ENCODE assay signal across 8 cellular contexts in the genomic region with DNA sequence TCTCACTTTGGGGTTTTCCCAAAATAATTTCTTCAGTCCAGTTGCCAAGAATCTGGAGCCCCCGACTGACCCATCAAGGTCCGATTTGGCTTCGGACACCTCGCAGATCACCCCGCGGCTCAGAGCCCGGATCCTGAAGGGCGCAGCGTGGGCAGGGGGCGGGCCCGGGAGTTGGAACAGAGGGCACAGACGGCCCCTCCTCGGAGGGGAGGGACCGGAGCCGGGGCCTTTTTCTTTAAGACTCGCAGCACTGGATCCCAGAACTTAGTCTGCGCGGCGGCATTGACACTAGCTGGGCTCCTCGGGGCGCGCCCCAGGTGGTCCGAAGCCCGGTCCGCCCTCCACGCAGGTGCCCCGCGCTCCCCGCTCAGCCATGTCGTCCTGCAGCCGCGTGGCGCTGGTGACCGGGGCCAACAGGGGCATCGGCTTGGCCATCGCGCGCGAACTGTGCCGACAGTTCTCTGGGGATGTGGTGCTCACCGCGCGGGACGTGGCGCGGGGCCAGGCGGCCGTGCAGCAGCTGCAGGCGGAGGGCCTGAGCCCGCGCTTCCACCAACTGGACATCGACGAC. TPM values are rescaled to one million over a fixed set of nuclear protein-coding genes. Genes with fewer than 3 reads are reported as not detected.
DNase-seq lines count a peak whose midpoint lies in the region; ATAC-seq, FAIRE-seq and TF ChIP-seq lines count a peak whose summit lies in the region.

A gene (plus strand): TSS at position 260 of the 571 bp plus-strand sequence. CDS start 114 bp downstream, at position 374.

- H3K36me3 Mint-ChIP-seq in activated naive CD4-positive, alpha-beta T cell treated with anti-CD3 and anti-CD28 coated beads, Interleukin-2, amount 50 U/mL, for 72 hours = peaks cover 0 to 9% of the 10 kb centered on the region in 2 donors

- no peak for FAIRE-seq in RCC 7860 (lab: Jason Lieb, UNC)

- H3K4me1 ChIP-seq in ovary (ENCODE audit: insufficient read depth) = peaks cover 5% of the 10 kb centered on the region

- no peaks in the 10 kb centered on the region for H3K27me3 ChIP-seq in ovary

- peak in 1 of 3 donors; percentile 14 for TF ChIP-seq CTCF in ovary (IDR thresholded peaks at IDR 0.05)

- no peak for TF ChIP-seq POLR2A in ovary (IDR thresholded peaks at IDR 0.05)

- ATAC-seq in GM21529 (IDR thresholded peaks at IDR 0.05; ENCODE audit: unreplicated experiment) (peak; percentile 11), Right ventricle myocardium superior (ENCODE audit: poor library complexity) (peak; percentile 67), HG03135 (IDR thresholded peaks at IDR 0.05; ENCODE audit: unreplicated experiment) (no peak)
- peak; percentile 55 to 70 for ATAC-seq in activated naive CD4-positive, alpha-beta T cell treated with anti-CD3 and anti-CD28 coated beads, Interleukin-2, amount 50 U/mL, for 72 hours

- peak within 1 kb of the TSS; percentile 48 for H3K4me3 ChIP-seq in ovary

- peak; percentile 9 for DNase-seq in RCC 7860 (ENCODE audit: low spot score)
- peak; percentile 69 to 73 for DNase-seq in activated naive CD4-positive, alpha-beta T cell treated with anti-CD3 and anti-CD28 coated beads, Interleukin-2, amount 50 U/mL, for 72 hours (ENCODE audit: low spot score in 2 of 2)
- peak; percentile 82 for DNase-seq in Right ventricle myocardium superior
- peak; percentile 62 to 78 (median 78) for DNase-seq in ovary
- no peak for DNase-seq in putamen (ENCODE audit: low spot score)
- no peak for DNase-seq in NAMALWA (ENCODE audit: low spot score)

- no peaks in the 10 kb centered on the region for H3K36me3 ChIP-seq in ovary

- no peaks in the 10 kb centered on the region for H3K9me3 ChIP-seq in ovary

- H3K27ac Mint-ChIP-seq in activated naive CD4-positive, alpha-beta T cell treated with anti-CD3 and anti-CD28 coated beads, Interleukin-2, amount 50 U/mL, for 72 hours = peak within 1 kb of the TSS; percentile 71 to 94

- no peaks in the 10 kb centered on the region for H3K9me3 Mint-ChIP-seq in activated naive CD4-positive, alpha-beta T cell treated with anti-CD3 and anti-CD28 coated beads, Interleukin-2, amount 50 U/mL, for 72 hours

- WGBS in ovary, 3 donors = 0 to 1% (median 1%) methylated on average over 33 to 53 of the region's 53 CpGs

- intact Hi-C loops in Right ventricle myocardium superior (cut with DNase I) (loop anchor here (5.0 kb wide), 1 partner anchor 72 kb away; no protein-coding TSS in a partner anchor), ovary (cut with DNase I) (loop anchor here in 2 of 4 donors (5.0 kb wide), 1 partner anchor 197 kb away; no protein-coding TSS in a partner anchor)

- TF ChIP-seq EP300 in ovary (IDR thresholded peaks at IDR 0.05) = no peak

- H3K27ac ChIP-seq in ovary = peak within 1 kb of the TSS; percentile 52 to 92

RNA-seq across cellular contexts. Expression of the gene that starts here (rescaled TPM):
- 10 to 100 TPM in 1 of 2 donors, 1 to 10 TPM in 1; 9.6 to 23.2 TPM for total RNA-seq in activated naive CD4-positive, alpha-beta T cell treated with anti-CD3 and anti-CD28 coated beads, Interleukin-2, amount 50 U/mL, for 72 hours
- total RNA-seq in Right ventricle myocardium superior (2.1 TPM), ovary (10 to 100 TPM in 3 of 7 donors, 1 to 10 TPM in 4; 3.5 to 16.9 (median 10.0) TPM)
- polyA plus RNA-seq in ovary = 10 to 100 TPM; 16.3 to 22.6 TPM

Comparison
In these comparisons a context has a peak if more than half of its experiments do, and no peak if none do; other contexts are left out.
1. DNase-seq: peak in RCC 7860 (single experiment), activated naive CD4-positive, alpha-beta T cell treated with anti-CD3 and anti-CD28 coated beads, Interleukin-2, amount 50 U/mL, for 72 hours (2 of 2), Right ventricle myocardium superior (single experiment) and ovary (5 of 5); none in putamen (single experiment) and NAMALWA (single experiment).